In genomic region chr18:6719098-6719913, GRCh38 we compare ENCODE assay signal across 1 cellular context.
TF ChIP-seq lines count a peak whose summit lies in the region.

No MANE protein-coding gene starts in this region.

TF ChIP-seq in IMR-90, 13 proteins besides CTCF, POLR2A, EP300 and RAD21 (continued from another document):
- no peak for TF ChIP-seq USF2 (IDR thresholded peaks at IDR 0.05; ENCODE audit: low read depth, low read length)
- TF ChIP-seq NFE2L2 (IDR thresholded peaks at IDR 0.05; ENCODE audit: low read depth, low read length) = no peak
- no peak for TF ChIP-seq SMC3 (IDR thresholded peaks at IDR 0.05; ENCODE audit: low read depth, low read length)
- TF ChIP-seq MAZ (IDR thresholded peaks at IDR 0.05; ENCODE audit: borderline replicate concordance, low read depth, low read length) = no peak
- no peak for TF ChIP-seq RCOR1 (IDR thresholded peaks at IDR 0.05; ENCODE audit: insufficient replicate concordance, low read length)
- no peak for TF ChIP-seq ELK1 (IDR thresholded peaks at IDR 0.05; ENCODE audit: borderline replicate concordance, low read depth, low read length)
- no peak for TF ChIP-seq RFX5 (IDR thresholded peaks at IDR 0.05; ENCODE audit: low read depth, low read length)
- no peak for TF ChIP-seq CEBPB (IDR thresholded peaks at IDR 0.05; ENCODE audit: low read depth, low read length)
- no peak for TF ChIP-seq FOS (IDR thresholded peaks at IDR 0.05; ENCODE audit: low read depth, low read length)
- no peak for TF ChIP-seq MXI1 (IDR thresholded peaks at IDR 0.05; ENCODE audit: borderline replicate concordance, low read depth, low read length)
- no peak for TF ChIP-seq CHD1 (IDR thresholded peaks at IDR 0.05; ENCODE audit: low read depth, low read length)
- TF ChIP-seq BHLHE40 (IDR thresholded peaks at IDR 0.05; ENCODE audit: low read depth, low read length) = no peak
TF ChIP-seq in IMR-90: peak in this region for 0.
